Comparison of ENCODE assay signal across 13 cellular contexts in the genomic region with DNA sequence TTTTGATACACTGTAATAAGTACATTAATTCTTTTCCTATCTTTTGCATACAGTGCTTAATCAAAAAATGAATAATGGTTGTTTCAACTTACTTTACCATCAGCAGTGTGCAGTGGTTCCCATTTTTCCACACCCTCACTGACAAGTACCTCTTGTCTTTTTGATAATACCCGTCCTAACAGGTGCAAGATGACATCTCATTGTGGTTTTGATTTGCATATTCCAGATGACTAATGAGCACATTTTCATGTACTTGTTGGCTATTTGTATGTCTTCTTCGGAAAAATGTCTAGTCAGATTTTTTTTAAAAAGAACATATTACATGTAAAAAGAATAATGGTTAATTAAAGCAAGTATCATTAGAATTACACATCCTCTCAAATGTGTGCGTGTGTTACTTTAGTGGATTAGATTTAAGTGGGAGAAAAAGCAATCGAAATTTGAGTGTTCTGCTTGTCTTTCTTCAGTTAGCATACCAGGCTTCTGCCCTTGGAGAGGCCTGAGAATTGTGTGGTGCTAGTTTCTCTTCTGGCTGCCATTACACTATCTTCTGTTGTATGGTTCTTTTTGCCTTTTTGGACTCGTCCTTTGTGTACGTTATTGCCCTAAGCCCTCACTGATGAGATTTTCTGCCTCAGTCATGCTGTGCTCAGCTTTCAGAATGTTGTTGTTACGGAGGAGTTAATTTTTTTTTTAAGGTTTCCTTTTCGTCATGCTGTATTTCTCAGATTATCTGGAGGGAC.
DNase-seq lines count a peak whose midpoint lies in the region; ATAC-seq lines count a peak whose summit lies in the region.
"Had no signal": no experiment of that assay in that cellular context is flagged by ENCODE, and none has a peak within 500 bp of the region (broad histone marks: within the 10 kb centered on the region; RNA-seq: fewer than 3 reads in every experiment).

No MANE protein-coding gene starts in this region.

- peaks cover 20% of the 10 kb centered on the region for H3K4me1 Mint-ChIP-seq in memory B cell
- peaks cover 3% of the 10 kb centered on the region for H3K4me1 Mint-ChIP-seq in activated naive CD8-positive, alpha-beta T cell treated with anti-CD3 and anti-CD28 coated beads for 36 hours
- H3K4me1 Mint-ChIP-seq: CD4-positive, CD25-positive, alpha-beta regulatory T cell had no signal

- intact Hi-C loops in head of caudate nucleus (cut with DNase I): no loop called here

- H3K36me3 Mint-ChIP-seq in memory B cell: peaks cover 1% of the 10 kb centered on the region
- no peaks in the 10 kb centered on the region for H3K36me3 Mint-ChIP-seq in activated naive CD8-positive, alpha-beta T cell treated with anti-CD3 and anti-CD28 coated beads for 36 hours
- H3K36me3 Mint-ChIP-seq: CD4-positive, CD25-positive, alpha-beta regulatory T cell had no signal

- no peaks in the 10 kb centered on the region for H3K9me3 Mint-ChIP-seq in memory B cell
- H3K9me3 Mint-ChIP-seq in activated naive CD8-positive, alpha-beta T cell treated with anti-CD3 and anti-CD28 coated beads for 36 hours: no peaks in the 10 kb centered on the region

- H3K27me3 Mint-ChIP-seq in memory B cell: no peaks in the 10 kb centered on the region
- H3K27me3 Mint-ChIP-seq in activated naive CD8-positive, alpha-beta T cell treated with anti-CD3 and anti-CD28 coated beads for 36 hours: no peaks in the 10 kb centered on the region
- H3K27me3 Mint-ChIP-seq: CD4-positive, CD25-positive, alpha-beta regulatory T cell had no signal

- no peak overlapping the region for H3K4me3 Mint-ChIP-seq in memory B cell
- H3K4me3 Mint-ChIP-seq in activated naive CD8-positive, alpha-beta T cell treated with anti-CD3 and anti-CD28 coated beads for 36 hours: no peak overlapping the region
- H3K4me3 Mint-ChIP-seq: CD4-positive, CD25-positive, alpha-beta regulatory T cell had no signal

- ATAC-seq in GM18519 (IDR thresholded peaks at IDR 0.05; ENCODE audit: low FRiP score, unreplicated experiment): peak; percentile 63
- ATAC-seq in GM21723 (IDR thresholded peaks at IDR 0.05; ENCODE audit: unreplicated experiment): peak; percentile 53
- peak; percentile 50 for ATAC-seq in HG03575 (IDR thresholded peaks at IDR 0.05; ENCODE audit: extremely low read depth, insufficient number of reproducible peaks, low FRiP score, unreplicated experiment)
- ATAC-seq in memory B cell (ENCODE audit: low read depth): peak; percentile 93

- DNase-seq in memory B cell (ENCODE audit: low spot score in 2 of 2) (peak in 1 of 2 donors; percentile 12), head of caudate nucleus (no peak), NCI-H1694 (lab: John Stamatoyannopoulos, UW) (no peak)
- no peak for DNase-seq in activated naive CD8-positive, alpha-beta T cell treated with anti-CD3 and anti-CD28 coated beads for 36 hours
- no peak for DNase-seq in activated naive CD4-positive, alpha-beta T cell treated with Interleukin-2 at 50 U/mL for 16 hours
- DNase-seq: activated T-cell treated with anti-CD3 and anti-CD28 coated beads, Interleukin-2, amount 50 U/mL, for 1 hour; CD4-positive, CD25-positive, alpha-beta regulatory T cell; GOT3; NCI-H1694 treated with DMSO at 0.1 percent for 48 hours; thyroid gland had no signal

- H3K27ac Mint-ChIP-seq in memory B cell: peak overlapping the region; percentile 28
- H3K27ac Mint-ChIP-seq in activated naive CD8-positive, alpha-beta T cell treated with anti-CD3 and anti-CD28 coated beads for 36 hours: no peak overlapping the region
- H3K27ac Mint-ChIP-seq: CD4-positive, CD25-positive, alpha-beta regulatory T cell had no signal
